Comparison of ENCODE assay signal across 8 cellular contexts in the genomic region with DNA sequence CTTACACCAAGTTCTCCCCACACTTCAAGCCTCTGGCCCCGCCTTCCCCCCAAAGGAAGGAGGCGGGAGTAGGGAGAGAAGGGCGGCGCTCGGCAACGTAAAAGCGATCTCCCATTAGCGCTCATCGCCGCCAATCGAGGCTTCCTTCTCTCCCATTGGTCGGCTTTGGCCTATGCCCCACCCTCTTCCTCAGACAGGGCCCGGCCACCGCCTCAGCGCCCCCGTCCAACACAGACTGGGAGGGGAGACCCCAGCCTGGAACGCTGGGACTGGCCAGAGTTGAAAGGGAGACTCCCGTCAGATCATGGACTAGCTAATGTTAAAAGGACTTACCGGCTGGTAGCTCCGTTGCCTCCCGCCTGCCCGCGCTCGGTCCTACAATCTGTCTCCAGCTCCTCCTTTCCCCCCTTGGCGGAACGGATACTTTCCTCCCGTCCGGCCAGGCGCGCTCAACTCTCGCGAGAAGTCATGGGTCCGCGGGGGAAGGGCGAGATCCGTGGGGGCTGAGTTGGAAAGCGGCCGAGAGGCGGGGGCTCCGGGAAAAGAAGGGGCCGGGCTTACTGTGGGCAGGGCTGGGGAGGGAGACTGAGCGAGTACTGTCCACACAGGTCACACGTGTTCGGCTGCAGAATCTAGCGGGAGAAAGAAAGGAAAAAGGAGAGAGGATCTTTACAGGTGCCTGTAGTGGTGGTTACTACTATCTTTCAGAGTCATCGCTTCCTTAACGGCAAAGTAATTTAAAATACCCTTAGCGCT. TPM values are rescaled to one million over a fixed set of nuclear protein-coding genes. Genes with fewer than 3 reads are reported as not detected.
DNase-seq lines count a peak whose midpoint lies in the region; ATAC-seq and TF ChIP-seq lines count a peak whose summit lies in the region.

A gene (minus strand): TSS at position 437 of the 756 bp plus-strand sequence. CDS start 25,382 bp downstream, outside the sequence.

- CTCF ChIA-PET in CD8-positive, alpha-beta memory T cell (lab: Charles Lee) = interaction anchor here (1.1 to 2.2 kb wide), 2 partner anchors 49 to 120 kb away, joined by 4 to 9 read pairs; a partner anchor contains a TSS

- H3K9me3 ChIP-seq in CD8-positive, alpha-beta memory T cell (ENCODE audit: low read length) = no peaks in the 10 kb centered on the region
- no peaks in the 10 kb centered on the region for H3K9me3 ChIP-seq in lung (ENCODE audit: control insufficient read depth in 2 of 2, insufficient read depth in 1 of 2, low read length in 1 of 2)

- H3K4me3 ChIP-seq in CD8-positive, alpha-beta memory T cell (ENCODE audit: low read length) = peak within 1 kb of the TSS; percentile 73
- H3K4me3 ChIP-seq in lung = peak within 1 kb of the TSS; percentile 65

- no peaks in the 10 kb centered on the region for H3K27me3 ChIP-seq in CD8-positive, alpha-beta memory T cell (ENCODE audit: insufficient read depth, low read length, poor library complexity, severe bottlenecking)
- H3K27me3 ChIP-seq in lung (ENCODE audit: control insufficient read depth, insufficient read depth) = no peaks in the 10 kb centered on the region

- peaks cover 31% of the 10 kb centered on the region for H3K4me1 ChIP-seq in CD8-positive, alpha-beta memory T cell (ENCODE audit: insufficient read depth, low read length)
- H3K4me1 ChIP-seq in lung (ENCODE audit: control insufficient read depth in 2 of 2, insufficient read depth in 2 of 2, low read length in 2 of 2) = peaks cover 3 to 12% of the 10 kb centered on the region in 2 donors

- WGBS in lung, 2 donors = 0 to 2% methylated on average over 44 to 48 of the region's 48 CpGs

- DNase-seq in CD8-positive, alpha-beta memory T cell = peak; percentile 98 to 100 (median 98)
- peak; percentile 96 for DNase-seq in HS-5 (ENCODE audit: low read depth)
- DNase-seq in NK-92 treated with Interleukin-12 subunit alpha and Interleukin-12 subunit beta, amount 100 ng/mL, for 24 hours (lab: John Stamatoyannopoulos, UW) = peak; percentile 87
- peak; percentile 100 for DNase-seq in activated CD8-positive, alpha-beta memory T cell treated with anti-CD3 and anti-CD28 coated beads for 24 hours
- peak; percentile 98 for DNase-seq in effector CD8-positive, alpha-beta T cell (lab: John Stamatoyannopoulos, UW)
- DNase-seq in lung (ENCODE audit: low spot score) = peak; percentile 100
- DNase-seq in stimulated activated CD4-positive, alpha-beta T cell treated with anti-CD3 and anti-CD28 coated beads, TNF-alpha, amount 100 ng/mL, for 4 hours (ENCODE audit: low read depth in 3 of 3) = peak; percentile 96 to 98 (median 98)

- POLR2A ChIA-PET in CD8-positive, alpha-beta memory T cell (lab: Charles Lee) = interaction anchor here (0.7 to 1.4 kb wide), 2 partner anchors 13 to 49 kb away, joined by 3 to 6 read pairs; a partner anchor contains a TSS

- peaks cover 0 to 15% (median 0%) of the 10 kb centered on the region in 3 donors for H3K36me3 Mint-ChIP-seq in CD8-positive, alpha-beta memory T cell

- H3K27ac ChIP-seq in CD8-positive, alpha-beta memory T cell (ENCODE audit: low read depth, low read length) = peak within 1 kb of the TSS; percentile 82
- H3K27ac ChIP-seq in lung (ENCODE audit: low read depth in 1 of 2, low read length in 1 of 2) = peak within 1 kb of the TSS; percentile 91 to 96

- H3K36me3 ChIP-seq in CD8-positive, alpha-beta memory T cell (ENCODE audit: insufficient read depth, low read length) = no peaks in the 10 kb centered on the region
- no peaks in the 10 kb centered on the region for H3K36me3 ChIP-seq in lung (ENCODE audit: control insufficient read depth in 2 of 2, insufficient read depth in 2 of 2, low read length in 2 of 2)

- H3K27me3 Mint-ChIP-seq in CD8-positive, alpha-beta memory T cell = no peaks in the 10 kb centered on the region

- peak within 1 kb of the TSS; percentile 92 to 99 (median 98) for H3K4me3 Mint-ChIP-seq in CD8-positive, alpha-beta memory T cell

- TF ChIP-seq CTCF in lung (IDR thresholded peaks at IDR 0.05; ENCODE audit: control extremely low read depth, extremely low read depth) = no peak

- H3K4me1 Mint-ChIP-seq in CD8-positive, alpha-beta memory T cell = peaks cover 41 to 53% (median 45%) of the 10 kb centered on the region in 3 donors

- ATAC-seq in GM19468 (IDR thresholded peaks at IDR 0.05; ENCODE audit: extremely low read depth, unreplicated experiment) (peak; percentile 94), lung (ENCODE audit: insufficient read depth, low FRiP score) (peak; percentile 97)

- H3K27ac Mint-ChIP-seq in CD8-positive, alpha-beta memory T cell = peak within 1 kb of the TSS; percentile 86 to 100 (median 98)

- no peaks in the 10 kb centered on the region for H3K9me3 Mint-ChIP-seq in CD8-positive, alpha-beta memory T cell

RNA-seq across cellular contexts. Expression of the gene that starts here (rescaled TPM):
- total RNA-seq in CD8-positive, alpha-beta memory T cell = 10 to 100 TPM; 27.6 to 28.1 TPM
- polyA plus RNA-seq in CD8-positive, alpha-beta memory T cell = 13.4 TPM
- 10 to 100 TPM; 40.4 to 43.3 TPM for total RNA-seq in lung
- 10 to 100 TPM; 16.8 to 22.9 TPM for polyA plus RNA-seq in lung

Comparison
In these comparisons a context has a peak if more than half of its experiments do, and no peak if none do; other contexts are left out.
1. Peak in every context shown above with its lines: DNase-seq, ATAC-seq, H3K4me3 ChIP-seq and H3K27ac ChIP-seq.